Comparison of ENCODE assay signal across 1 cellular context in the genomic region with DNA sequence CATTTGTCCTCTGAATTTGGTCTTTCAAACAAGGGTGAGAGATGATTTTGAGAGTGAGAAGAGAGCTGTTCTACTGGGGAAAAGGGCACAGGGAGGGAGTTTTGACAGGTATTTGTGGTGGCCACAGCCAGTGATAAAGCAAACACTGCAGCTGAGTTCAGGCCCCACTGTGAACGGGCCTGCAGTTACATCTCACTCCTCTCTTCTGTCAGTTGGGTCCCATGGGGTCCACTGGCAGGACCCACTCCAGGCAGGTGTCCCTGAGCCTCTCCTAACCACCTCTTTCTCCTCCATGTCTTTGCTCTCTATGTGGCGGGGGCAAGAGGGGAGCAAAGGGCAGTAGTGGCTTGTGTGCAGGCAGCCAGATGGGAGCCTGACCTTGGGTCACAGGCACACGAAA.
TF ChIP-seq lines count a peak whose summit lies in the region.

No MANE protein-coding gene starts in this region.

TF ChIP-seq in A549, 52 proteins besides CTCF, POLR2A, EP300 and RAD21 (continued from another document):
- TF ChIP-seq, protein P1, sequence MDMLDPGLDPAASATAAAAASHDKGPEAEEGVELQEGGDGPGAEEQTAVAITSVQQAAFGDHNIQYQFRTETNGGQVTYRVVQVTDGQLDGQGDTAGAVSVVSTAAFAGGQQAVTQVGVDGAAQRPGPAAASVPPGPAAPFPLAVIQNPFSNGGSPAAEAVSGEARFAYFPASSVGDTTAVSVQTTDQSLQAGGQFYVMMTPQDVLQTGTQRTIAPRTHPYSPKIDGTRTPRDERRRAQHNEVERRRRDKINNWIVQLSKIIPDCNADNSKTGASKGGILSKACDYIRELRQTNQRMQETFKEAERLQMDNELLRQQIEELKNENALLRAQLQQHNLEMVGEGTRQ (IDR thresholded peaks at IDR 0.05), result no peak
- TF ChIP-seq HOXB5 (CRISPR knock-in tag; IDR thresholded peaks at IDR 0.05), result no peak
TF ChIP-seq in A549: peak in this region for 0.
